In the genomic region with DNA sequence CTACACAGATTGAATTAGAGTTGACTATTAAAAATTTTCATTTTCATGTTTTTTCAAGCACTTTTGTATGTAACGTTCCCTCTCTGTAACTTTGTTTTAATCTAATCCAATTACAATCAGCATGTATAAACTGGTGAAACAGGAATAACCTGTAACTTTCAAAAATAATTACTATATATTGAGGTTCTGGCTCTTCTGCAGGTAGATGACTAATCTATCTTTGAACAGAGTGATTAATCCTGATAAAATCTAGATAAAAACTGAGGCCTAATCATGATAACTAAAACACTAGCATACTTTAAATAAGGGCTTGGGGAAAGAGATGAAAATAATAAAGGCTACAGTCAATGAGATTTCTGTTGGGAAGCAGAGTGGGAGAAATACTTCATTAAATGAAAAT, we compare ENCODE assay signal across 22 cellular contexts.
DNase-seq lines count a peak whose midpoint lies in the region; ATAC-seq and TF ChIP-seq lines count a peak whose summit lies in the region.
"Had no signal": no experiment of that assay in that cellular context is flagged by ENCODE, and none has a peak within 500 bp of the region (broad histone marks: within the 10 kb centered on the region; RNA-seq: fewer than 3 reads in every experiment).

No MANE protein-coding gene starts in this region.

- CTCF ChIA-PET in HCT116 (lab: Charles Lee), result no interaction called here

- H3K4ac ChIP-seq in mesenchymal stem cell (ENCODE audit: low read depth in 1 of 2, low read length in 2 of 2), result no peak overlapping the region

- H3K27me3 ChIP-seq in HCT116 (ENCODE audit: insufficient read depth, low read length) (no peaks in the 10 kb centered on the region), adipocyte (replicated peaks; ENCODE audit: control insufficient read depth, insufficient read depth, low read length) (no peaks in the 10 kb centered on the region), mesenchymal stem cell (ENCODE audit: control insufficient read depth in 1 of 2, insufficient read depth in 1 of 2, low read length in 2 of 2) (no peaks in the 10 kb centered on the region), thoracic aorta (replicated peaks; ENCODE audit: insufficient read depth) (no peaks in the 10 kb centered on the region)
- H3K27me3 ChIP-seq: BLaER1 had no signal

- H3K36me3 ChIP-seq in HCT116 (ENCODE audit: control insufficient read depth in 1 of 2, insufficient read depth in 2 of 2, low read length in 2 of 2) (no peaks in the 10 kb centered on the region), adipocyte (ENCODE audit: control insufficient read depth, insufficient read depth, low read length, severe bottlenecking) (no peaks in the 10 kb centered on the region), mesenchymal stem cell (ENCODE audit: control insufficient read depth in 1 of 2, insufficient read depth in 2 of 2, low read depth in 1 of 2, low read length in 2 of 2) (no peaks in the 10 kb centered on the region), thoracic aorta (no peaks in the 10 kb centered on the region)
- H3K36me3 ChIP-seq: BLaER1 had no signal

- BruUV-seq in HCT116 (replicated peaks; lab: Mats Ljungman, UMichigan), result no TSS peak

- no peak overlapping the region for H4K8ac ChIP-seq in mesenchymal stem cell (ENCODE audit: low read length)

- WGBS in mesenchymal stem cell, result no CpG with 5 or more reads among the region's 1 CpG

- H2BK12ac ChIP-seq in mesenchymal stem cell (ENCODE audit: low read length in 2 of 2), result no peak overlapping the region

- H2BK5ac ChIP-seq in mesenchymal stem cell (ENCODE audit: low read depth, low read length, poor library complexity, severe bottlenecking), result no peak overlapping the region

- TF ChIP-seq RAD21 in HCT116 (IDR thresholded peaks at IDR 0.05; ENCODE audit: low read depth), result no peak

- no peaks in the 10 kb centered on the region for H3K9me3 ChIP-seq in HCT116 (ENCODE audit: control insufficient read depth in 1 of 2, insufficient read depth in 1 of 2, low read depth in 1 of 2, low read length in 2 of 2)
- H3K9me3 ChIP-seq in adipocyte (ENCODE audit: control insufficient read depth, low read length), result no peaks in the 10 kb centered on the region
- H3K9me3 ChIP-seq in mesenchymal stem cell (ENCODE audit: control insufficient read depth, low read length), result no peaks in the 10 kb centered on the region
- no peaks in the 10 kb centered on the region for H3K9me3 ChIP-seq in thoracic aorta
- H3K9me3 ChIP-seq: A549, BLaER1 had no signal

- peak overlapping the region; percentile 32 for H3K4me2 ChIP-seq in HCT116 (ENCODE audit: low read length)
- H3K4me2 ChIP-seq in mesenchymal stem cell (ENCODE audit: low read length, poor library complexity, severe bottlenecking), result no peak overlapping the region
- H3K4me2 ChIP-seq: A549, BLaER1, GM23338, KMS-11 had no signal

- H2AFZ ChIP-seq in HCT116 (ENCODE audit: low read depth, low read length, poor library complexity, severe bottlenecking), result peak overlapping the region; percentile 49
- H2AFZ ChIP-seq in mesenchymal stem cell (ENCODE audit: low read depth, low read length), result no peak overlapping the region
- H2AFZ ChIP-seq: GM23338 had no signal

- H2BK15ac ChIP-seq in mesenchymal stem cell (ENCODE audit: low read depth, poor library complexity, severe bottlenecking), result no peak overlapping the region

- H3K4me1 ChIP-seq in HCT116 (ENCODE audit: control insufficient read depth in 1 of 2, insufficient read depth in 2 of 2, low read length in 2 of 2), result peaks cover 6 to 17% of the 10 kb centered on the region in 2 experiments; a peak in 3 of 4 replicates
- peaks cover 52% of the 10 kb centered on the region for H3K4me1 ChIP-seq in adipocyte (ENCODE audit: control insufficient read depth, insufficient read depth, low read length)
- H3K4me1 ChIP-seq in mesenchymal stem cell (ENCODE audit: control insufficient read depth, insufficient read depth, low read depth, low read length), result no peaks in the 10 kb centered on the region
- H3K4me1 ChIP-seq in thoracic aorta (ENCODE audit: control insufficient read depth in 1 of 2, low read depth in 2 of 2), result peaks cover 38 to 44% of the 10 kb centered on the region in 2 donors
- H3K4me1 ChIP-seq: A549, BLaER1 had no signal

- POLR2A ChIA-PET in HCT116 (lab: Charles Lee), result no interaction called here

- intact Hi-C loops in HCT116 (cut with micrococcal nuclease), result no loop called here

- peak; percentile 46; the same call in 1 of the 2 replicates for ATAC-seq in HCT116
- ATAC-seq in thoracic aorta (ENCODE audit: insufficient number of reproducible peaks, low FRiP score, low read depth), result no peak
- no peak for ATAC-seq in HG02840 (IDR thresholded peaks at IDR 0.05; ENCODE audit: low FRiP score, unreplicated experiment)
- ATAC-seq: A549, GM12878, GM23338 had no signal

- no peak for TF ChIP-seq CTCF in HCT116 (IDR thresholded peaks at IDR 0.05 in 2 of 3, conservative IDR thresholded peaks at IDR 0.05 in 1 of 3; ENCODE audit: borderline replicate concordance in 1 of 3, insufficient read depth in 1 of 3, low read depth in 2 of 3, low read length in 2 of 3)
- no peak for TF ChIP-seq CTCF in thoracic aorta (IDR thresholded peaks at IDR 0.05)

- H3K9ac ChIP-seq in HCT116 (ENCODE audit: low read length), result no peak overlapping the region
- peak overlapping the region; percentile 45 for H3K9ac ChIP-seq in adipocyte (ENCODE audit: low read length)
- peak overlapping the region; percentile 71 for H3K9ac ChIP-seq in mesenchymal stem cell (ENCODE audit: low read length)
- H3K9ac ChIP-seq: BLaER1, KMS-11 had no signal

- H3K9me2 ChIP-seq in HCT116 (ENCODE audit: insufficient read depth), result no peaks in the 10 kb centered on the region

- no peak for TF ChIP-seq POLR2A in HCT116 (IDR thresholded peaks at IDR 0.05; ENCODE audit: borderline replicate concordance, extremely low read depth, insufficient read depth, insufficient read length)

- H3K14ac ChIP-seq in mesenchymal stem cell (ENCODE audit: low read length in 2 of 2), result no peak overlapping the region

- H2AK5ac ChIP-seq in mesenchymal stem cell (ENCODE audit: low read length, severe bottlenecking), result no peak overlapping the region

- no peak overlapping the region for H3K4me3 ChIP-seq in HCT116 (replicated peaks in 1 of 2; ENCODE audit: low read depth in 1 of 2, low read length in 2 of 2)
- H3K4me3 ChIP-seq in adipocyte (ENCODE audit: low read length), result no peak overlapping the region
- H3K4me3 ChIP-seq in mesenchymal stem cell (ENCODE audit: insufficient read depth in 1 of 2, low read depth in 1 of 2, low read length in 2 of 2), result no peak overlapping the region
- no peak overlapping the region for H3K4me3 ChIP-seq in thoracic aorta
- H3K4me3 ChIP-seq: A549, BLaER1, GM12878, GM23338 had no signal

- H2BK120ac ChIP-seq in mesenchymal stem cell (ENCODE audit: low read depth, low read length), result no peak overlapping the region

- H4K91ac ChIP-seq in mesenchymal stem cell (ENCODE audit: low read length), result no peak overlapping the region

- DNase-seq in HCT116 (ENCODE audit: low read depth, low spot score), result peak; percentile 6
- DNase-seq in adipocyte (ENCODE audit: low read depth), result no peak
- no peak for DNase-seq in mesenchymal stem cell
- no peak for DNase-seq in thoracic aorta (ENCODE audit: low spot score)
- no peak for DNase-seq in germinal center (ENCODE audit: low spot score)
- no peak for DNase-seq in nucleus accumbens (lab: John Stamatoyannopoulos, UW)
- no peak for DNase-seq in NCI-H2196 treated with DMSO at 0.1 percent for 48 hours (lab: John Stamatoyannopoulos, UW; ENCODE audit: unreplicated experiment)
- DNase-seq: CD4-positive, alpha-beta memory T cell; EL; MV-4-11; NCI-H1417; NCI-H187 treated with DMSO at 0.1 percent for 48 hours; NCI-H524; NCI-H82; OCI-M1; RPMI8226 had no signal

- no peak overlapping the region for H3K18ac ChIP-seq in mesenchymal stem cell (ENCODE audit: low read depth in 1 of 2, low read length in 2 of 2)

- no peak overlapping the region for H3K23ac ChIP-seq in mesenchymal stem cell (ENCODE audit: low read length in 2 of 2)

- H3K79me2 ChIP-seq in HCT116 (ENCODE audit: insufficient read depth, low read length), result no peaks in the 10 kb centered on the region

- RAD21 ChIA-PET in HCT116 (lab: Charles Lee; ENCODE audit: low non-redundant PET in 1 of 2, low total read pairs in 2 of 2, uncharacterized antibody in 2 of 2, unreplicated experiment in 2 of 2), result no interaction called here

- no peak overlapping the region; the same call in 1 of the 2 replicates for H3K27ac ChIP-seq in HCT116 (ENCODE audit: low read depth, low read length)
- no peak overlapping the region for H3K27ac ChIP-seq in mesenchymal stem cell (ENCODE audit: low read length, poor library complexity, severe bottlenecking)
- peak overlapping the region; percentile 40 to 68 for H3K27ac ChIP-seq in thoracic aorta
- H3K27ac ChIP-seq: A549, BLaER1, KMS-11 had no signal

- H4K20me1 ChIP-seq in HCT116 (ENCODE audit: insufficient read depth), result no peaks in the 10 kb centered on the region
- H4K20me1 ChIP-seq: BLaER1 had no signal

- no peaks in the 10 kb centered on the region for H3K79me1 ChIP-seq in mesenchymal stem cell (replicated peaks; ENCODE audit: low read length, poor library complexity, severe bottlenecking)

TF ChIP-seq in HCT116, 20 proteins besides CTCF, POLR2A, EP300 and RAD21:
- peak; percentile 44 for TF ChIP-seq SP1 (IDR thresholded peaks at IDR 0.05; ENCODE audit: low read depth)
- TF ChIP-seq ELF1 (IDR thresholded peaks at IDR 0.05; ENCODE audit: borderline replicate concordance, low read depth), result no peak
- TF ChIP-seq EZH2phosphoT487 (IDR thresholded peaks at IDR 0.05; ENCODE audit: borderline replicate concordance), result no peak
- no peak for TF ChIP-seq SRF (IDR thresholded peaks at IDR 0.05; ENCODE audit: low read depth)
- no peak for TF ChIP-seq CBX3 (IDR thresholded peaks at IDR 0.05; ENCODE audit: low read depth)
- TF ChIP-seq FOSL1 (IDR thresholded peaks at IDR 0.05; ENCODE audit: low read depth), result peak; percentile 71
- peak; percentile 47; the same call in 1 of the 2 replicates for TF ChIP-seq JUND (IDR thresholded peaks at IDR 0.05)

Comparison
In these comparisons a context has a peak if more than half of its experiments do, and no peak if none do; other contexts are left out.
1. H3K27ac ChIP-seq: peak in thoracic aorta (2 of 2); none in HCT116 (single experiment) and mesenchymal stem cell (single experiment).